ENCODE assay signal across 1 cellular context in genomic region chr22:37979782-37980181, GRCh38.
TF ChIP-seq lines count a peak whose summit lies in the region.

No MANE protein-coding gene starts in this region.

TF ChIP-seq in H1, 55 proteins besides CTCF, POLR2A, EP300 and RAD21:
- TF ChIP-seq KDM4A (IDR thresholded peaks at IDR 0.05; ENCODE audit: low read depth, low read length, severe bottlenecking) (no peak), TEAD4 (IDR thresholded peaks at IDR 0.05; ENCODE audit: low read depth, low read length) (no peak), NRF1 (IDR thresholded peaks at IDR 0.05; ENCODE audit: low read depth, low read length) (no peak), SP4 (IDR thresholded peaks at IDR 0.05; ENCODE audit: low read length) (no peak), TBP (IDR thresholded peaks at IDR 0.05; ENCODE audit: low read depth, low read length) (no peak), EGR1 (IDR thresholded peaks at IDR 0.05; ENCODE audit: borderline replicate concordance, low read depth, low read length) (no peak), CTBP2 (IDR thresholded peaks at IDR 0.05; ENCODE audit: borderline replicate concordance, insufficient read depth, insufficient read length, low read length) (no peak), JUND (IDR thresholded peaks at IDR 0.05; ENCODE audit: low read length) (no peak), CBX5 (IDR thresholded peaks at IDR 0.05; ENCODE audit: low read depth, low read length) (no peak), POLR2AphosphoS5 (IDR thresholded peaks at IDR 0.05; ENCODE audit: low read depth, low read length) (no peak), ASH2L (IDR thresholded peaks at IDR 0.05; ENCODE audit: low read length) (no peak), ATF3 (IDR thresholded peaks at IDR 0.05; ENCODE audit: insufficient read depth, low read depth, low read length) (no peak), CEBPB (IDR thresholded peaks at IDR 0.05; ENCODE audit: low read depth, low read length) (no peak)
- TF ChIP-seq, protein P1, sequence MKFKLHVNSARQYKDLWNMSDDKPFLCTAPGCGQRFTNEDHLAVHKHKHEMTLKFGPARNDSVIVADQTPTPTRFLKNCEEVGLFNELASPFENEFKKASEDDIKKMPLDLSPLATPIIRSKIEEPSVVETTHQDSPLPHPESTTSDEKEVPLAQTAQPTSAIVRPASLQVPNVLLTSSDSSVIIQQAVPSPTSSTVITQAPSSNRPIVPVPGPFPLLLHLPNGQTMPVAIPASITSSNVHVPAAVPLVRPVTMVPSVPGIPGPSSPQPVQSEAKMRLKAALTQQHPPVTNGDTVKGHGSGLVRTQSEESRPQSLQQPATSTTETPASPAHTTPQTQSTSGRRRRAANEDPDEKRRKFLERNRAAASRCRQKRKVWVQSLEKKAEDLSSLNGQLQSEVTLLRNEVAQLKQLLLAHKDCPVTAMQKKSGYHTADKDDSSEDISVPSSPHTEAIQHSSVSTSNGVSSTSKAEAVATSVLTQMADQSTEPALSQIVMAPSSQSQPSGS (IDR thresholded peaks at IDR 0.05; ENCODE audit: low read length) = no peak
